Comparison of ENCODE assay signal across 15 cellular contexts in the genomic region with DNA sequence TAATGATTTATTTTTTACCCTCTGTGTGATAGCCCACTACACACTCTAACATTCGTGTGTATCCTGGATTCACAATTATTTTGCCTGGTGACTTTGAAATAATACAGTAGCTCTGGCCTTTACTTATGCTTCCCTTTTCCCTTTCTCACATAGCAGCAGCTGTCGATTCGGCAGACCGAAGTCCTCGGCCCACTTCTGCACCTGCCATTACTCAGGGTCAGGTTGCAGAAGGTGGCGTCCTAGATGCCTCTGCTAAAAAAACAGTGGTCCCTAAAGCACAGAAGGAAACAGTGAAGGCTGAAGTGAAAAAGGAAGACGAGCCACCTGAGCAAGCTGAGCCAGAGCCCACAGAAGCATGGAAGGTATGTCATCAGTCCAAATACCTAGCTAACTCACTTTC.
"Had no signal": no experiment of that assay in that cellular context is flagged by ENCODE, and none has a peak within 500 bp of the region (broad histone marks: within the 10 kb centered on the region; RNA-seq: fewer than 3 reads in every experiment).

No MANE protein-coding gene starts in this region.

- DNase-seq: activated CD4-positive, alpha-beta memory T cell treated with anti-CD3 and anti-CD28 coated beads for 36 hours; activated CD4-positive, alpha-beta T cell treated with anti-CD3 and anti-CD28 coated beads for 36 hours; activated naive CD4-positive, alpha-beta T cell treated with anti-CD3 and anti-CD28 coated beads for 36 hours; activated T-cell treated with anti-CD3 and anti-CD28 coated beads, Interleukin-2, amount 50 U/mL, for 24 hours; cerebellar nuclear complex; effector CD4-positive, alpha-beta T cell; mesenchymal stem cell; naive thymus-derived CD4-positive, alpha-beta T cell; retina; stimulated activated naive CD4-positive, alpha-beta T cell; SW 1271; thyroid gland had no signal

- H3K27me3 ChIP-seq: thyroid gland had no signal

- H3K27ac ChIP-seq: thyroid gland had no signal

- H3K4me3 ChIP-seq: esophagus muscularis mucosa, thyroid gland had no signal

- H3K27me3 Mint-ChIP-seq: activated CD4-positive, alpha-beta memory T cell treated with anti-CD3 and anti-CD28 coated beads for 36 hours; activated CD4-positive, alpha-beta T cell treated with anti-CD3 and anti-CD28 coated beads for 36 hours; activated T-cell treated with anti-CD3 and anti-CD28 coated beads, Interleukin-2, amount 50 U/mL, for 24 hours; naive thymus-derived CD4-positive, alpha-beta T cell had no signal

- ATAC-seq: activated CD4-positive, alpha-beta T cell treated with anti-CD3 and anti-CD28 coated beads for 36 hours; naive thymus-derived CD4-positive, alpha-beta T cell; WTC11 had no signal

- H3K4me1 Mint-ChIP-seq: WTC11 had no signal

- H3K4me3 Mint-ChIP-seq: activated CD4-positive, alpha-beta memory T cell treated with anti-CD3 and anti-CD28 coated beads for 36 hours; activated CD4-positive, alpha-beta T cell treated with anti-CD3 and anti-CD28 coated beads for 36 hours; activated naive CD4-positive, alpha-beta T cell treated with anti-CD3 and anti-CD28 coated beads for 36 hours; activated T-cell treated with anti-CD3 and anti-CD28 coated beads, Interleukin-2, amount 50 U/mL, for 24 hours; naive thymus-derived CD4-positive, alpha-beta T cell; WTC11 had no signal

- H3K27ac Mint-ChIP-seq: activated CD4-positive, alpha-beta memory T cell treated with anti-CD3 and anti-CD28 coated beads for 36 hours; activated CD4-positive, alpha-beta T cell treated with anti-CD3 and anti-CD28 coated beads for 36 hours; activated naive CD4-positive, alpha-beta T cell treated with anti-CD3 and anti-CD28 coated beads for 36 hours; activated T-helper 2 cell treated with anti-CD3 and anti-CD28 coated beads, Interferon-gamma antibody, Interleukin-2, Interleukin-4, amounts not matched to agents 10 μg/mL and 5 μg/mL and 100 μg/mL, durations not matched to agents 14 hours and 24 hours and 36 hours; WTC11 had no signal

- H3K36me3 ChIP-seq: thyroid gland had no signal

- H3K9me3 ChIP-seq: esophagus muscularis mucosa, thyroid gland had no signal

- H3K9me3 Mint-ChIP-seq: activated CD4-positive, alpha-beta memory T cell treated with anti-CD3 and anti-CD28 coated beads for 36 hours; activated naive CD4-positive, alpha-beta T cell treated with anti-CD3 and anti-CD28 coated beads for 36 hours; activated T-cell treated with anti-CD3 and anti-CD28 coated beads, Interleukin-2, amount 50 U/mL, for 24 hours; activated T-helper 2 cell treated with anti-CD3 and anti-CD28 coated beads, Interferon-gamma antibody, Interleukin-2, Interleukin-4, amounts not matched to agents 10 μg/mL and 5 μg/mL and 100 μg/mL, durations not matched to agents 14 hours and 24 hours and 36 hours; naive thymus-derived CD4-positive, alpha-beta T cell; WTC11 had no signal

- H3K4me1 ChIP-seq: thyroid gland had no signal
